6 cellular contexts compared by ENCODE assay signal in the genomic region with DNA sequence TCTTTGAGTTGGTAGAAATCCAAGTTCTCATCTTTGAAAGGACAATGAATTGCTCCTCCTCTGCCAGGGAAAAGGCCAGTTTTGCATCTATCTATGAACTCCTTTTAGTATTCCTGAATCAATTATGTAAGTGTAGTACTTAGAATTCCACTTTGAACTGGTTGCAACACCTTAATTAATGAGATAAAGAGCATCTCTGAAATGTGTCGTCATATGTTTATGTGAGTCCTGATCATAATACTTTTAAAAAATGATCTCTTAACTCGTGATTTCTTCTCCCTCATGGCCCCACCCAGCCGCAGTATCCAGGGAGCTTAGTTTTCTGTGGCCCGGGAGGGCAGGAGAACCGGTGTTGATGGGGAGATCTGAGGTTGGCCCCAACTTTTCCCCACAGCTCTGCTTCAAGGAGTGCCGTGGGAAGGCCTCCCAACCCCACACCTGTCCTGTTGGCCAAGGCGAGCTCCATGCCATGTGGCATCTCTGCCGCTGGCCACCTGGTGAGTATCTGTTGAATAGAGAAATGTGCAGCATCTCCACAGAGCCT.
DNase-seq lines count a peak whose midpoint lies in the region; ATAC-seq and TF ChIP-seq lines count a peak whose summit lies in the region.
"Not testable (repeated sequence)": the region's sequence is repeated elsewhere in the genome, so short reads cannot be mapped to it uniquely, and the experiment has no call there.

No MANE protein-coding gene starts in this region.

- WGBS in suprapubic skin: 70% methylated on average over 7 of the region's 8 CpGs

- POLR2A ChIA-PET in GM10248 (lab: Yijun Ruan, JAX): not testable (repeated sequence)

- H3K9me3 Mint-ChIP-seq in chondrocyte (ENCODE audit: low read depth): peaks cover 51% of the 10 kb centered on the region

- H3K27me3 ChIP-seq in OCI-LY1 (ENCODE audit: insufficient read depth, low read length); suprapubic skin: not testable (repeated sequence)

- H3K4me1 ChIP-seq in OCI-LY1 (ENCODE audit: insufficient read depth, low read length, severe bottlenecking): peaks cover 37% of the 10 kb centered on the region
- not testable (repeated sequence) for H3K4me1 ChIP-seq in suprapubic skin

- H3K9ac ChIP-seq in OCI-LY1 (ENCODE audit: low read length): not testable (repeated sequence)

- not testable (repeated sequence) for H2AFZ ChIP-seq in OCI-LY1 (ENCODE audit: low read length)

- not testable (repeated sequence) for H3K79me2 ChIP-seq in OCI-LY1 (ENCODE audit: insufficient read depth, low read length)

- H3K36me3 ChIP-seq in OCI-LY1 (ENCODE audit: insufficient read depth, low read length): peaks cover 14% of the 10 kb centered on the region; the same call in 1 of the 2 replicates
- not testable (repeated sequence) for H3K36me3 ChIP-seq in suprapubic skin

- H3K4me3 Mint-ChIP-seq in chondrocyte (ENCODE audit: unreplicated experiment): not testable (repeated sequence)

- H3K27ac ChIP-seq in OCI-LY1 (ENCODE audit: low read depth, low read length, poor library complexity, severe bottlenecking): peak overlapping the region; percentile 92
- not testable (repeated sequence) for H3K27ac ChIP-seq in suprapubic skin

- H3K4me1 Mint-ChIP-seq in chondrocyte (ENCODE audit: low read depth): not testable (repeated sequence)

- not testable (repeated sequence) for H3K9me3 ChIP-seq in OCI-LY1 (ENCODE audit: low read length); suprapubic skin

- H3K4me2 ChIP-seq in OCI-LY1 (ENCODE audit: low read length): not testable (repeated sequence)

- not testable (repeated sequence) for H3K27ac Mint-ChIP-seq in chondrocyte (ENCODE audit: unreplicated experiment)

- not testable (repeated sequence) for H4K20me1 ChIP-seq in OCI-LY1 (ENCODE audit: insufficient read depth, low read length)

- H3K9me2 ChIP-seq in OCI-LY1 (ENCODE audit: low read depth, low read length): not testable (repeated sequence)

- TF ChIP-seq CTCF in GM10248 (IDR thresholded peaks at IDR 0.05; ENCODE audit: control extremely low read depth, extremely low read depth, low read depth, missing control alignments); OCI-LY1 (IDR thresholded peaks at IDR 0.05; ENCODE audit: low read length); chondrocyte (IDR thresholded peaks at IDR 0.05); suprapubic skin (IDR thresholded peaks at IDR 0.05): not testable (repeated sequence)

- not testable (repeated sequence) for H3F3A ChIP-seq in OCI-LY1 (ENCODE audit: insufficient read depth, low read length)

- H3K4me3 ChIP-seq in OCI-LY1 (ENCODE audit: low read depth, low read length, poor library complexity, severe bottlenecking); suprapubic skin: not testable (repeated sequence)

- TF ChIP-seq POLR2A in suprapubic skin (IDR thresholded peaks at IDR 0.05): not testable (repeated sequence)

- TF ChIP-seq EP300 in suprapubic skin (IDR thresholded peaks at IDR 0.05): not testable (repeated sequence)

- ATAC-seq in left lobe of liver: peak; percentile 54

- CTCF ChIA-PET in GM10248 (lab: Yijun Ruan, JAX): not testable (repeated sequence)

- peak; percentile 1 for DNase-seq in GM10248 (ENCODE audit: extremely low spot score)
- DNase-seq in chondrocyte (ENCODE audit: low spot score): peak; percentile 72
- DNase-seq in left lobe of liver (ENCODE audit: low spot score): peak; percentile 23
- peak; percentile 22 for DNase-seq in mesenteric fat pad (ENCODE audit: low spot score)
- DNase-seq in suprapubic skin (ENCODE audit: low spot score in 2 of 2): peak; percentile 41 to 57

- not testable (repeated sequence) for H3K27me3 Mint-ChIP-seq in chondrocyte (ENCODE audit: low read depth)

- H3K36me3 Mint-ChIP-seq in chondrocyte (ENCODE audit: low read depth): not testable (repeated sequence)

Comparison
In these comparisons a context has a peak if more than half of its experiments do, and no peak if none do; other contexts are left out.
1. DNase-seq: peak in every context shown above with its lines; median percentile 72 in chondrocyte; 49 in suprapubic skin; 23 in left lobe of liver; 22 in mesenteric fat pad; 1 in GM10248.